Comparison of ENCODE assay signal across 11 cellular contexts in the genomic region with DNA sequence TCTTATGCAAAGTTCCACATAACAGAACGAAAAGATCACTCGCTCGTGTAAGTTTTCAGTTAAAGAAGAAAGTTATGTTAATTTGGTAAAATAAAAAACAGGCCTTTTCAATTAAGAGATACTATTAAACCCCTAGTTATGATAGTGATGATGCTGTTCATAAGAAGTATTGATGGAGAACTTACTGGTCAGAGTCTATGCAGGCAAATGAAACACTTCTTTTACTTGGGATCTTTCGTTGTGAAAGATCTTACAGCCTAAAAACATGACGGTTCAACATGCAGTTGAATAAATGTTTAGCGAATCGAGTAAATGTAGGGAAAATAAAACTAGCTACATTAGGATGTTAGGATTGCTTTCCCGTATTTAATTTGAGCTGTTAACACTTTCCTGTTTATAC. TPM values are rescaled to one million over a fixed set of nuclear protein-coding genes. Genes with fewer than 3 reads are reported as not detected.
DNase-seq lines count a peak whose midpoint lies in the region; ATAC-seq and TF ChIP-seq lines count a peak whose summit lies in the region.
"Had no signal": no experiment of that assay in that cellular context is flagged by ENCODE, and none has a peak within 500 bp of the region (broad histone marks: within the 10 kb centered on the region; RNA-seq: fewer than 3 reads in every experiment).

No MANE protein-coding gene starts in this region.

- H4K20me1 ChIP-seq in BLaER1 = peaks cover 17% of the 10 kb centered on the region; the same call in 1 of the 2 replicates

- H3K79me2 ChIP-seq in parathyroid adenoma = no peaks in the 10 kb centered on the region

- POLR2A ChIA-PET in Panc1 (lab: Charles Lee) = no interaction called here
- POLR2A ChIA-PET in activated CD4-positive, alpha-beta T cell treated with anti-CD3 and anti-CD28 coated beads for 36 hours (lab: Charles Lee) = no interaction called here

- no peak overlapping the region for H2AFZ ChIP-seq in parathyroid adenoma

- H3K4me1 Mint-ChIP-seq in activated CD4-positive, alpha-beta T cell treated with anti-CD3 and anti-CD28 coated beads for 36 hours = peaks cover 45% of the 10 kb centered on the region

- intact Hi-C loops in Panc1 (cut with micrococcal nuclease; ENCODE audit: unreplicated experiment) = loop anchor here (5.0 kb wide), 2 partner anchors 71 to 86 kb away; partner anchors contain the start of gene RFESD
- intact Hi-C loops in aorta (cut with DNase I) = loop anchor here in 1 of 2 donors (5.0 to 10.0 kb wide), 2 partner anchors 68 to 114 kb away; no protein-coding TSS in a partner anchor
- intact Hi-C loops in activated CD4-positive, alpha-beta T cell treated with anti-CD3 and anti-CD28 coated beads for 36 hours (cut with DNase I, micrococcal nuclease) = loop anchor here in 1 of 2 experiments (2.0 kb wide), 1 partner anchor 28 kb away; no protein-coding TSS in a partner anchor

- TF ChIP-seq CTCF in Panc1 (IDR thresholded peaks at IDR 0.05) = no peak
- no peak for TF ChIP-seq CTCF in fibroblast of the aortic adventitia (IDR thresholded peaks at IDR 0.05; ENCODE audit: insufficient read depth, low read length)
- no peak for TF ChIP-seq CTCF in parathyroid adenoma (IDR thresholded peaks at IDR 0.05)

- CTCF ChIA-PET in Panc1 (lab: Charles Lee) = no interaction called here
- CTCF ChIA-PET in activated CD4-positive, alpha-beta T cell treated with anti-CD3 and anti-CD28 coated beads for 36 hours (lab: Charles Lee) = interaction anchor here (2.5 to 3.4 kb wide), 3 partner anchors 10 to 69 kb away, joined by 8 to 15 read pairs (median 13); no protein-coding TSS in a partner anchor

- H3K4me2 ChIP-seq in BLaER1 (peak overlapping the region; percentile 70), parathyroid adenoma (ENCODE audit: low read length) (peak overlapping the region; percentile 80)

- H3K9me3 Mint-ChIP-seq in activated CD4-positive, alpha-beta T cell treated with anti-CD3 and anti-CD28 coated beads for 36 hours (ENCODE audit: low read depth) = no peaks in the 10 kb centered on the region

- H3K4me3 ChIP-seq in BLaER1 (no peak overlapping the region), Panc1 (ENCODE audit: low read depth in 2 of 2, low read length in 2 of 2) (peak overlapping the region; percentile 10 to 95; a peak in 3 of 4 replicates), fibroblast of the aortic adventitia (ENCODE audit: low read depth, low read length) (peak overlapping the region; percentile 88), parathyroid adenoma (ENCODE audit: low read depth, low read length) (peak overlapping the region; percentile 87), aorta (ENCODE audit: low read length in 2 of 2) (no peak overlapping the region)

- H3K36me3 Mint-ChIP-seq in activated CD4-positive, alpha-beta T cell treated with anti-CD3 and anti-CD28 coated beads for 36 hours (ENCODE audit: low read depth) = peaks cover 1% of the 10 kb centered on the region

- DNase-seq in Panc1 (ENCODE audit: low read depth, low spot score) (no peak), fibroblast of the aortic adventitia (ENCODE audit: low read depth) (peak; percentile 54), aorta (no peak)
- DNase-seq in activated CD4-positive, alpha-beta T cell treated with anti-CD3 and anti-CD28 coated beads for 36 hours = no peak
- DNase-seq: activated CD8-positive, alpha-beta memory T cell treated with anti-CD3 and anti-CD28 coated beads, Interleukin-2, amount 50 U/mL, for 48 hours; NCI-H2171; SW 1271 had no signal

- no peaks in the 10 kb centered on the region for H3K27me3 ChIP-seq in BLaER1
- no peaks in the 10 kb centered on the region for H3K27me3 ChIP-seq in Panc1 (ENCODE audit: control insufficient read depth, insufficient read depth, low read length)
- no peaks in the 10 kb centered on the region for H3K27me3 ChIP-seq in parathyroid adenoma (ENCODE audit: control insufficient read depth, insufficient read depth, low read length)
- H3K27me3 ChIP-seq in aorta (ENCODE audit: control insufficient read depth in 1 of 2, insufficient read depth in 2 of 2, low read length in 1 of 2) = no peaks in the 10 kb centered on the region

- H3K27ac Mint-ChIP-seq in activated CD4-positive, alpha-beta T cell treated with anti-CD3 and anti-CD28 coated beads for 36 hours = no peak overlapping the region

- BruUV-seq in Panc1 (replicated peaks; lab: Mats Ljungman, UMichigan) = TSS peak; percentile 57

- in situ Hi-C loops in Panc1 (cut with HindIII; ENCODE audit: low pct_unique_long_range_greater_than_20kb, low sequenced_read_pairs) = no loop called here

- peaks cover 15% of the 10 kb centered on the region; the same call in 1 of the 2 replicates for H3K36me3 ChIP-seq in BLaER1
- H3K36me3 ChIP-seq in Panc1 (ENCODE audit: control insufficient read depth, insufficient read depth, low read length) = peaks cover 2% of the 10 kb centered on the region; the same call in 1 of the 2 replicates
- H3K36me3 ChIP-seq in parathyroid adenoma (ENCODE audit: control insufficient read depth, insufficient read depth, low read length) = no peaks in the 10 kb centered on the region
- H3K36me3 ChIP-seq in aorta (ENCODE audit: control insufficient read depth in 1 of 2, insufficient read depth in 2 of 2, low read length in 1 of 2) = no peaks in the 10 kb centered on the region

- H3K9me3 ChIP-seq in BLaER1 (no peaks in the 10 kb centered on the region), Panc1 (ENCODE audit: control insufficient read depth, insufficient read depth, low read depth, low read length) (no peaks in the 10 kb centered on the region), parathyroid adenoma (ENCODE audit: control insufficient read depth, low read length) (no peaks in the 10 kb centered on the region), aorta (ENCODE audit: control insufficient read depth, low read length) (no peaks in the 10 kb centered on the region)

- ATAC-seq in Panc1 = no peak
- no peak for ATAC-seq in aorta (ENCODE audit: low FRiP score)
- ATAC-seq in GM21423 (IDR thresholded peaks at IDR 0.05; ENCODE audit: unreplicated experiment) = no peak
- ATAC-seq in activated CD4-positive, alpha-beta T cell treated with anti-CD3 and anti-CD28 coated beads for 36 hours = no peak
- no peak for ATAC-seq in GM18868 (IDR thresholded peaks at IDR 0.05; ENCODE audit: unreplicated experiment)

- WGBS in aorta, 2 donors = 93 to 97% methylated on average over 8 of the region's 8 CpGs

- no peak overlapping the region for H3K4me3 Mint-ChIP-seq in activated CD4-positive, alpha-beta T cell treated with anti-CD3 and anti-CD28 coated beads for 36 hours

- H3K9ac ChIP-seq in BLaER1 = 0 out of 2 replicates have a peak overlapping the region, but pooled peaks have one; percentile 3
- H3K9ac ChIP-seq in parathyroid adenoma = no peak overlapping the region

- H3K27me3 Mint-ChIP-seq in activated CD4-positive, alpha-beta T cell treated with anti-CD3 and anti-CD28 coated beads for 36 hours = peaks cover 33% of the 10 kb centered on the region

- H3K4me1 ChIP-seq in BLaER1 = peaks cover 53% of the 10 kb centered on the region
- peaks cover 42% of the 10 kb centered on the region for H3K4me1 ChIP-seq in Panc1 (ENCODE audit: control insufficient read depth, insufficient read depth, low read length)
- peaks cover 17% of the 10 kb centered on the region for H3K4me1 ChIP-seq in parathyroid adenoma
- H3K4me1 ChIP-seq in aorta (ENCODE audit: control insufficient read depth in 1 of 2, insufficient read depth in 2 of 2, low read length in 2 of 2) = no peaks in the 10 kb centered on the region

- H3K27ac ChIP-seq in BLaER1 (no peak overlapping the region), Panc1 (ENCODE audit: low read length) (peak overlapping the region; percentile 96), parathyroid adenoma (no peak overlapping the region), aorta (ENCODE audit: low read depth in 1 of 2, low read length in 2 of 2) (no peak overlapping the region)

RNA-seq across cellular contexts. Expression of gene RHOBTB3, which starts 2.0 kb away (rescaled TPM):
- total RNA-seq in Panc1 (2021; ENCODE audit: unreplicated experiment) (95.2 TPM), fibroblast of the aortic adventitia (ENCODE audit: low replicate concordance) (82.2 and 86.9 TPM in 2 replicates), aorta (10 to 100 TPM; 36.8 to 53.2 TPM)
- 56.2 TPM for polyA plus RNA-seq in Panc1 (2012; ENCODE audit: insufficient read length)
- 10 to 100 TPM; 11.8 to 13.4 TPM for polyA plus RNA-seq in aorta
- total RNA-seq in activated CD4-positive, alpha-beta T cell treated with anti-CD3 and anti-CD28 coated beads for 36 hours = 1 to 10 TPM; 3.3 to 3.5 TPM

RNA-seq across cellular contexts. Expression of gene SPATA9, which starts 50.3 kb away (rescaled TPM):
- total RNA-seq in Panc1 (2021; ENCODE audit: unreplicated experiment) (0.15 TPM), fibroblast of the aortic adventitia (ENCODE audit: low replicate concordance) (0.54 TPM in 1 of 2 replicates, not detected in the other), aorta (under 1 TPM; 0.45 to 0.60 TPM)
- 0.12 TPM for polyA plus RNA-seq in Panc1 (2012; ENCODE audit: insufficient read length)
- under 1 TPM in 1 of 2 donors, not detected in 1; 0.38 TPM for polyA plus RNA-seq in aorta
- not detected for total RNA-seq in activated CD4-positive, alpha-beta T cell treated with anti-CD3 and anti-CD28 coated beads for 36 hours

Comparison
In these comparisons a context has a peak if more than half of its experiments do, and no peak if none do; other contexts are left out.
1. H3K4me3 ChIP-seq: peak in Panc1 (2 of 2), fibroblast of the aortic adventitia (single experiment) and parathyroid adenoma (single experiment); none in BLaER1 (single experiment) and aorta (0 of 2).
2. RNA of gene RHOBTB3, which starts 2.0 kb away (total RNA-seq): 95.2 TPM in Panc1 (single experiment), 82.2 to 86.9 TPM in fibroblast of the aortic adventitia and 36.8 to 53.2 TPM in aorta; 3.3 to 3.5 TPM in activated CD4-positive, alpha-beta T cell treated with anti-CD3 and anti-CD28 coated beads for 36 hours; every median in the first group is over 4 times any median in the second.